ENCODE assay signal across 25 cellular contexts in the genomic region with DNA sequence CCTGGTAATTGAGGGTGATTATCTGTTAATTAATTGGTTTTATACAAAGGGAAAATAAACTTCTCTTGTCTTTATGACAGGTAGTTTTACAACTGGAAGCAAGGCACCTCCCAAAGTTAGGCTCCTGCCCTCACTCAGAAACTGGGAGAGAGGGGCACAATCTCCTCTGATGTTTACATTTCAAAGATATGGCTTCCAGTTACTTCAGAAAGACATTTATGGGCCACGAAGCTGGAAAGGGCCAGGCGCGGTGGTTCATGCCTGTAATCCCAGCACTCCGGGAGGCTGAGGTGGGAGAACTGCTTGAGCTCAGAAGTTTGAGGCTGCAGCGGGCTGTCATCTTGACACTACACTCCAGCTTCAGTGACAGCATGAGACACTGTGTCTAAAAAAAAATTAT.
"Had no signal": no experiment of that assay in that cellular context is flagged by ENCODE, and none has a peak within 500 bp of the region (broad histone marks: within the 10 kb centered on the region; RNA-seq: fewer than 3 reads in every experiment).

No MANE protein-coding gene starts in this region.

- H3K27me3 ChIP-seq: neural progenitor cell, ovary, right lobe of liver, sigmoid colon, stomach, thyroid gland, tibial nerve, upper lobe of left lung, vagina had no signal

- H3K79me2 ChIP-seq: parathyroid adenoma had no signal

- H3K9ac ChIP-seq: neural progenitor cell, parathyroid adenoma had no signal

- ATAC-seq: natural killer cell; psoas muscle; right cardiac atrium; right lobe of liver; stimulated activated effector memory CD8-positive, alpha-beta T cell treated with anti-CD3 and anti-CD28 coated beads, Interleukin-12 subunit alpha, Interleukin-12 subunit beta, amount 100 ng/mL, for 72 hours; stimulated activated naive B cell treated with anti-CD40 and anti-IgM and Interleukin-4, amounts not matched to agents 10 μg/mL and 1 μg/mL and 100 μg/mL, for 72 hours had no signal

- H3K9me3 ChIP-seq: ovary, psoas muscle, right lobe of liver, sigmoid colon, stomach, thoracic aorta, thyroid gland, tibial nerve, upper lobe of left lung, vagina had no signal

- H3K36me3 ChIP-seq: neural progenitor cell, ovary, right lobe of liver, sigmoid colon, stomach, thoracic aorta, thyroid gland, tibial nerve, upper lobe of left lung, vagina had no signal

- H2AFZ ChIP-seq: neural progenitor cell, parathyroid adenoma had no signal

- H3K4me3 ChIP-seq: neural progenitor cell, ovary, psoas muscle, right lobe of liver, sigmoid colon, stomach, thoracic aorta, thyroid gland, tibial nerve, upper lobe of left lung, vagina had no signal

- DNase-seq: natural killer cell; occipital lobe; ovary; posterior cingulate gyrus; psoas muscle; right cardiac atrium; right lobe of liver; sigmoid colon; small intestine; stimulated activated CD4-positive, alpha-beta T cell treated with anti-CD3 and anti-CD28 coated beads, Interleukin-15, amount 100 ng/mL, for 24 hours; stimulated activated CD4-positive, alpha-beta T cell treated with anti-CD3 and anti-CD28 coated beads, Interleukin-2, amount 100 ng/mL, for 24 hours; stimulated activated CD4-positive, alpha-beta T cell treated with anti-CD3 and anti-CD28 coated beads, Interleukin-2, amount 100 ng/mL, for 48 hours; stimulated activated CD4-positive, alpha-beta T cell treated with anti-CD3 and anti-CD28 coated beads, Interleukin-4, amount 100 ng/mL, for 24 hours; stimulated activated naive B cell treated with anti-CD40 and anti-IgM and Interleukin-4, amounts not matched to agents 10 μg/mL and 1 μg/mL and 100 μg/mL, for 72 hours; stimulated activated naive CD4-positive, alpha-beta T cell treated with Interleukin-2 at 50 U/mL for 16 hours; stomach; thyroid gland; trophoblast cell; upper lobe of left lung had no signal

- H3K27ac ChIP-seq: neural progenitor cell, ovary, parathyroid adenoma, psoas muscle, right lobe of liver, sigmoid colon, stomach, thoracic aorta, thyroid gland, upper lobe of left lung, vagina had no signal

- H3K4me1 ChIP-seq: parathyroid adenoma, psoas muscle, right lobe of liver, sigmoid colon, upper lobe of left lung, vagina had no signal

- H3K4me2 ChIP-seq: neural progenitor cell had no signal
